ENCODE assay signal across 26 cellular contexts in genomic region chr1:117114816-117115215, GRCh38. TPM values are rescaled to one million over a fixed set of nuclear protein-coding genes. Genes with fewer than 3 reads are reported as not detected.
DNase-seq lines count a peak whose midpoint lies in the region; ATAC-seq and TF ChIP-seq lines count a peak whose summit lies in the region.
"Had no signal": no experiment of that assay in that cellular context is flagged by ENCODE, and none has a peak within 500 bp of the region (broad histone marks: within the 10 kb centered on the region; RNA-seq: fewer than 3 reads in every experiment).

No MANE protein-coding gene starts in this region.

- H3K9me3 ChIP-seq in CD4-positive, alpha-beta memory T cell (ENCODE audit: control insufficient read depth in 1 of 2, low read length in 2 of 2) = no peaks in the 10 kb centered on the region
- no peaks in the 10 kb centered on the region for H3K9me3 ChIP-seq in tibial nerve
- H3K9me3 ChIP-seq: HAP-1, SJCRH30 had no signal

- intact Hi-C loops in CD4-positive, alpha-beta memory T cell (cut with micrococcal nuclease) = no loop called here

- CTCF ChIA-PET in CD4-positive, alpha-beta memory T cell (lab: Charles Lee; ENCODE audit: partially characterized antibody) = interaction anchor here (0.7 to 3.5 kb wide), 3 partner anchors 13 to 402 kb away, joined by 3 to 24 read pairs (median 3); no protein-coding TSS in a partner anchor

- TF ChIP-seq CTCF in endothelial cell (IDR thresholded peaks at IDR 0.05; ENCODE audit: unreplicated experiment) = no peak
- no peak for TF ChIP-seq CTCF in tibial nerve (IDR thresholded peaks at IDR 0.05)

- POLR2A ChIA-PET in CD4-positive, alpha-beta memory T cell (lab: Charles Lee; ENCODE audit: partially characterized antibody) = no interaction called here

- 67 to 78% methylated on average over 2 of the region's 2 CpGs for WGBS in tibial nerve, 2 donors

- TF ChIP-seq EP300 in tibial nerve (IDR thresholded peaks at IDR 0.05) = no peak

- H3K9me3 Mint-ChIP-seq in CD4-positive, alpha-beta memory T cell = no peaks in the 10 kb centered on the region
- H3K9me3 Mint-ChIP-seq in endothelial cell (ENCODE audit: unreplicated experiment) = no peaks in the 10 kb centered on the region

- peak; percentile 29 for DNase-seq in DMS53 (lab: John Stamatoyannopoulos, UW)
- no peak for DNase-seq in DMS53 treated with DMSO at 0.1 percent for 48 hours (lab: John Stamatoyannopoulos, UW; ENCODE audit: unreplicated experiment)
- DNase-seq in CD4-positive, alpha-beta memory T cell = peak in 3 of 5 donors; percentile 17 to 27 (median 19)
- DNase-seq in NCI-H69 (lab: John Stamatoyannopoulos, UW) = peak; percentile 38
- DNase-seq in endothelial cell (ENCODE audit: low spot score) = no peak
- no peak for DNase-seq in Kasumi-1 (lab: John Stamatoyannopoulos, UW)
- no peak for DNase-seq in tibial nerve (ENCODE audit: low spot score in 2 of 2)
- DNase-seq: DMS153, GOT3, KG1, MM.1S, NCI-H1048, NCI-H187, NCI-H2107, NCI-H226, NCI-H510A, NCI-H774, SJCRH30 had no signal

- H3K36me3 Mint-ChIP-seq in CD4-positive, alpha-beta memory T cell = no peaks in the 10 kb centered on the region
- peaks cover 4% of the 10 kb centered on the region for H3K36me3 Mint-ChIP-seq in endothelial cell (ENCODE audit: low read depth, unreplicated experiment)

- no peak for TF ChIP-seq POLR2A in tibial nerve (IDR thresholded peaks at IDR 0.05)

- peaks cover 11% of the 10 kb centered on the region for H3K4me1 ChIP-seq in CD4-positive, alpha-beta memory T cell (ENCODE audit: insufficient read depth, low read length)
- no peaks in the 10 kb centered on the region for H3K4me1 ChIP-seq in tibial nerve
- H3K4me1 ChIP-seq: SJCRH30 had no signal

- H3K4me1 Mint-ChIP-seq in CD4-positive, alpha-beta memory T cell = peaks cover 10 to 21% (median 16%) of the 10 kb centered on the region in 4 donors
- H3K4me1 Mint-ChIP-seq in endothelial cell (ENCODE audit: unreplicated experiment) = no peaks in the 10 kb centered on the region

- no peak for ATAC-seq in GM19452 (IDR thresholded peaks at IDR 0.05; ENCODE audit: unreplicated experiment)
- ATAC-seq: Right ventricle myocardium inferior, SK-N-SH treated with all-trans-retinoic acid at 6 μM for 48 hours had no signal

- H3K36me3 ChIP-seq in CD4-positive, alpha-beta memory T cell (ENCODE audit: insufficient read depth, low read length) = no peaks in the 10 kb centered on the region
- H3K36me3 ChIP-seq in tibial nerve = peaks cover 0 to 65% (median 0%) of the 10 kb centered on the region in 3 donors

- H3K4me3 Mint-ChIP-seq in CD4-positive, alpha-beta memory T cell = no peak overlapping the region
- no peak overlapping the region for H3K4me3 Mint-ChIP-seq in endothelial cell (ENCODE audit: unreplicated experiment)
- H3K4me3 Mint-ChIP-seq: B cell had no signal

- no peaks in the 10 kb centered on the region for H3K27me3 Mint-ChIP-seq in CD4-positive, alpha-beta memory T cell
- peaks cover 2% of the 10 kb centered on the region for H3K27me3 Mint-ChIP-seq in endothelial cell (ENCODE audit: unreplicated experiment)
- H3K27me3 Mint-ChIP-seq: B cell had no signal

- H3K4me3 ChIP-seq in CD4-positive, alpha-beta memory T cell (ENCODE audit: low read length in 2 of 2) = no peak overlapping the region
- H3K4me3 ChIP-seq in tibial nerve = no peak overlapping the region
- H3K4me3 ChIP-seq: HAP-1, PC-9, SJCRH30 had no signal

- no peak overlapping the region for H3K27ac ChIP-seq in CD4-positive, alpha-beta memory T cell (ENCODE audit: low read depth, low read length)
- no peak overlapping the region for H3K27ac ChIP-seq in tibial nerve
- H3K27ac ChIP-seq: 22Rv1, C4-2B, PC-9, SJCRH30 had no signal

- H3K27ac Mint-ChIP-seq in CD4-positive, alpha-beta memory T cell = peak overlapping the region in 5 of 7 donors; percentile 1 to 83 (median 63)
- peak overlapping the region; percentile 57 for H3K27ac Mint-ChIP-seq in endothelial cell (ENCODE audit: unreplicated experiment)
- H3K27ac Mint-ChIP-seq: B cell had no signal

- no peaks in the 10 kb centered on the region for H3K27me3 ChIP-seq in CD4-positive, alpha-beta memory T cell (ENCODE audit: insufficient read depth, low read length)
- H3K27me3 ChIP-seq in tibial nerve = no peaks in the 10 kb centered on the region
- H3K27me3 ChIP-seq: SJCRH30 had no signal

RNA-seq across cellular contexts. Expression of gene TRIM45, which starts 6.7 kb away (rescaled TPM):
- total RNA-seq in CD4-positive, alpha-beta memory T cell = under 1 TPM; 0.20 to 0.25 TPM
- polyA plus RNA-seq in CD4-positive, alpha-beta memory T cell = under 1 TPM in 1 of 2 donors, not detected in 1; 0.11 TPM
- 7.0 TPM for total RNA-seq in endothelial cell (ENCODE audit: unreplicated experiment)
- total RNA-seq in tibial nerve = 1 to 10 TPM; 3.3 to 6.9 (median 4.8) TPM

RNA-seq across cellular contexts. Expression of gene TTF2, which starts 54.7 kb away (rescaled TPM):
- 10 to 100 TPM; 26.4 to 29.5 TPM for total RNA-seq in CD4-positive, alpha-beta memory T cell
- polyA plus RNA-seq in CD4-positive, alpha-beta memory T cell = 10 to 100 TPM in 1 of 2 donors, 1 to 10 TPM in 1; 5.7 to 14.1 TPM
- total RNA-seq in endothelial cell (ENCODE audit: unreplicated experiment) (11.1 TPM), tibial nerve (10 to 100 TPM; 12.9 to 37.5 (median 19.3) TPM)

Comparison
In these comparisons a context has a peak if more than half of its experiments do, and no peak if none do; other contexts are left out.
1. DNase-seq: peak in DMS53 (single experiment), CD4-positive, alpha-beta memory T cell (3 of 5) and NCI-H69 (single experiment); none in DMS53 treated with DMSO at 0.1 percent for 48 hours (single experiment), endothelial cell (single experiment), Kasumi-1 (0 of 2) and tibial nerve (0 of 2).